Comparison of ENCODE assay signal across 10 cellular contexts in the genomic region with DNA sequence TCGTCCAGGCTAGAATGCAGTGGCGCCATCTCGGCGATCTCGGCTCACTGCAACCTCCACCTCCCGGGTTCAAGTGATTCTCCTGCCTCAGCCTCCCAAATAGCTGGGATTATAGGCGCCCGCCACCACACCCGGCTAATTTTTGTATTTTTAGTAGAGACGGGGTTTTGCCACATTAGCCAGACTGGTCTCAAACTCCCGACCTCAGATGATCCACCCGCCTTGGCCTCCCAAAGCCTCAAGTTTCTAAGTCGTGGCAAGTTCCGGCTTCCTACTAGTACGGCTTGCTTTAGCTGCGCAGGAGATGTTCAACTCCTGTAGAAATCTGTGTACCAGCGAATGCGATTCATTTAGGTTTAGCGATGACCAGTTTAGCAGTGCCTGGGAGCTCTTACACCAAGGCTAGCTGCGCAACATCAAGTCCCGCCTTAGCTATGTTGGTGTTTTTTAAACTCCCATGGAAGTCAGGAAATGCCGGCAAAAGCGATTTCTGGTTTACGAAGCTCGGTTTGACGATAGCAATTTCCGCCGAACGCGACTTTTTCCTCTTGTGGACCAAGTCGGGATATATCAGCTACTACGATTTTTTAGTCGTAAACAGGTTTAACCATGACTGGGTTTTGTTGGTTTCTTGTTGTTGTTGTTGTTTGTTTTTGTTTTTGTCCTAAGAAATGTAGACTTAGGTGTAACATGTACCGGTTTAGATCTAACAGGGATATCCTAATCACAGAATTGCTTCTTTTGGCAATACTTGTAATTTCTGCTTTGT. TPM values are rescaled to one million over a fixed set of nuclear protein-coding genes. Genes with fewer than 3 reads are reported as not detected.
DNase-seq lines count a peak whose midpoint lies in the region; ATAC-seq, FAIRE-seq and TF ChIP-seq lines count a peak whose summit lies in the region.
"Had no signal": no experiment of that assay in that cellular context is flagged by ENCODE, and none has a peak within 500 bp of the region (broad histone marks: within the 10 kb centered on the region; RNA-seq: fewer than 3 reads in every experiment).

No MANE protein-coding gene starts in this region.

- H3K4me1 ChIP-seq in OCI-LY7 (ENCODE audit: insufficient read depth, low read length, poor library complexity, severe bottlenecking) (peaks cover 30% of the 10 kb centered on the region), small intestine (ENCODE audit: control insufficient read depth in 2 of 2, insufficient read depth in 1 of 2, low read depth in 1 of 2, low read length in 1 of 2) (no peaks in the 10 kb centered on the region)

- peak overlapping the region; percentile 96 for H3K4me3 Mint-ChIP-seq in activated naive CD8-positive, alpha-beta T cell

- H3K9me2 ChIP-seq in OCI-LY7 (ENCODE audit: insufficient read depth, low read length), result no peaks in the 10 kb centered on the region

- FAIRE-seq in small intestine (lab: Jason Lieb, UNC), result no peak

- no peaks in the 10 kb centered on the region for H3K27me3 Mint-ChIP-seq in activated naive CD8-positive, alpha-beta T cell

- no peaks in the 10 kb centered on the region for H4K20me1 ChIP-seq in OCI-LY7 (ENCODE audit: insufficient read depth, low read length)

- H3K4me2 ChIP-seq in OCI-LY7 (ENCODE audit: low read length), result peak overlapping the region; percentile 88

- no peak; the same call in 1 of the 2 replicates for TF ChIP-seq CTCF in OCI-LY7 (conservative IDR thresholded peaks at IDR 0.05; ENCODE audit: low read length)

- peak; percentile 24 for ATAC-seq in left ventricle myocardium superior

- no peaks in the 10 kb centered on the region for H3K79me2 ChIP-seq in OCI-LY7 (ENCODE audit: insufficient read depth, low read depth, low read length)

- peak overlapping the region; percentile 99 for H3K27ac Mint-ChIP-seq in activated naive CD8-positive, alpha-beta T cell

- H3K4me1 Mint-ChIP-seq in activated naive CD8-positive, alpha-beta T cell (ENCODE audit: low read depth), result peaks cover 48% of the 10 kb centered on the region

- POLR2A ChIA-PET in OCI-LY7 (lab: Charles Lee), result interaction anchor here (0.6 to 6.6 kb wide), 12 partner anchors 14 to 316 kb away, joined by 3 to 71 read pairs (median 4); a partner anchor contains a TSS

- peaks cover 9% of the 10 kb centered on the region; the same call in 1 of the 2 replicates for H3K9me3 ChIP-seq in OCI-LY7 (ENCODE audit: low read length)
- no peaks in the 10 kb centered on the region for H3K9me3 ChIP-seq in small intestine (ENCODE audit: control insufficient read depth, low read depth)

- H3K4me3 ChIP-seq in OCI-LY7 (ENCODE audit: low read depth, low read length, poor library complexity, severe bottlenecking) (peak overlapping the region; percentile 79), small intestine (ENCODE audit: low read depth in 1 of 2, low read length in 2 of 2) (peak overlapping the region; percentile 38 to 40)

- intact Hi-C loops in OCI-LY7 (cut with micrococcal nuclease; ENCODE audit: unreplicated experiment), result loop anchor here (1.0 to 10.0 kb wide), 6 partner anchors 41 to 491 kb away; a partner anchor contains a TSS
- intact Hi-C loops in left ventricle myocardium superior (cut with micrococcal nuclease), result no loop called here

- peak overlapping the region; percentile 63 for H3K27ac ChIP-seq in OCI-LY7 (ENCODE audit: low read depth, low read length, poor library complexity, severe bottlenecking)
- H3K27ac ChIP-seq in small intestine (ENCODE audit: low read depth in 1 of 2, low read length in 1 of 2), result peak overlapping the region; percentile 58 to 99
- H3K27ac ChIP-seq: C4-2B, foreskin keratinocyte had no signal

- no peaks in the 10 kb centered on the region for H3K36me3 ChIP-seq in OCI-LY7 (ENCODE audit: insufficient read depth, low read length)
- no peaks in the 10 kb centered on the region for H3K36me3 ChIP-seq in small intestine (ENCODE audit: control insufficient read depth in 2 of 2, insufficient read depth in 2 of 2, low read length in 2 of 2)

- no peaks in the 10 kb centered on the region for H3K9me3 Mint-ChIP-seq in activated naive CD8-positive, alpha-beta T cell (ENCODE audit: low read depth)

- 9 to 21% (median 20%) methylated on average over 34 of the region's 34 CpGs for WGBS in small intestine, 3 donors

- TSS peak; percentile 58 for BruUV-seq in OCI-LY7 (replicated peaks; lab: Mats Ljungman, UMichigan)

- peak; percentile 73 for DNase-seq in NK-92 treated with Interleukin-12 subunit alpha and Interleukin-12 subunit beta, amount 100 ng/mL, for 24 hours (lab: John Stamatoyannopoulos, UW)
- DNase-seq in NK-92 (lab: John Stamatoyannopoulos, UW; ENCODE audit: unreplicated experiment) (no peak), OCI-LY7 (ENCODE audit: low spot score) (peak; percentile 46), left ventricle myocardium superior (no peak), small intestine (peak; percentile 20), NCI-H1092 treated with DMSO at 0.1 percent for 48 hours (lab: John Stamatoyannopoulos, UW) (no peak), NCI-H1417 treated with DMSO at 0.1 percent for 48 hours (lab: John Stamatoyannopoulos, UW) (no peak)

- H3K27me3 ChIP-seq in small intestine (ENCODE audit: control insufficient read depth in 2 of 2, insufficient read depth in 2 of 2, low read length in 2 of 2), result peaks cover 0 to 8% of the 10 kb centered on the region in 2 donors
- H3K27me3 ChIP-seq: foreskin keratinocyte had no signal

- H3K36me3 Mint-ChIP-seq in activated naive CD8-positive, alpha-beta T cell, result no peaks in the 10 kb centered on the region

- peak overlapping the region; percentile 63; the same call in 1 of the 2 replicates for H2AFZ ChIP-seq in OCI-LY7 (ENCODE audit: low read length)

- CTCF ChIA-PET in OCI-LY7 (lab: Charles Lee; ENCODE audit: unreplicated experiment), result interaction anchor here (0.8 to 1.3 kb wide), 3 partner anchors 25 to 48 kb away, joined by 3 to 4 read pairs (median 4); no protein-coding TSS in a partner anchor

RNA-seq across cellular contexts. Expression of a gene that starts 46.4 kb away (rescaled TPM):
- 13.5 and 15.4 TPM in 2 replicates for total RNA-seq in OCI-LY7 (2014; rRNA removed; shearing (Covaris generic))
- total RNA-seq in OCI-LY7 (2022), result 11.4 and 15.1 TPM in 2 replicates
- total RNA-seq in left ventricle myocardium superior, result 1.2 TPM
- 1 to 10 TPM in 2 of 3 donors, under 1 TPM in 1; 0.67 to 5.1 (median 4.1) TPM for polyA plus RNA-seq in small intestine

Comparison
In these comparisons a context has a peak if more than half of its experiments do, and no peak if none do; other contexts are left out.
1. DNase-seq: peak in NK-92 treated with Interleukin-12 subunit alpha and Interleukin-12 subunit beta, amount 100 ng/mL, for 24 hours (single experiment), OCI-LY7 (single experiment) and small intestine (single experiment); none in NK-92 (single experiment), left ventricle myocardium superior (single experiment), NCI-H1092 treated with DMSO at 0.1 percent for 48 hours (single experiment) and NCI-H1417 treated with DMSO at 0.1 percent for 48 hours (single experiment).